2 cellular contexts compared by ENCODE assay signal in genomic region chr5:132259061-132259851, GRCh38.
A peak's percentile ranks its signal among the peaks of the same experiment; 100 is the strongest.
TF ChIP-seq lines count a peak whose summit lies in the region.

No MANE protein-coding gene starts in this region.

TF ChIP-seq in HEK293, 187 proteins besides CTCF, POLR2A, EP300 and RAD21:
- TF ChIP-seq SCRT2 (tag by site-specific recombination; IDR thresholded peaks at IDR 0.05) (peak; percentile 45; the same call in 1 of the 2 replicates), AEBP2 (tag by site-specific recombination; IDR thresholded peaks at IDR 0.05; ENCODE audit: borderline replicate concordance) (no peak), PBX3 (CRISPR knock-in tag; IDR thresholded peaks at IDR 0.05) (no peak), BCL6B (tag by site-specific recombination; IDR thresholded peaks at IDR 0.05) (no peak), ZNF426 (tag by site-specific recombination; IDR thresholded peaks at IDR 0.05) (no peak), ZFHX2 (tag by site-specific recombination; conservative IDR thresholded peaks at IDR 0.05) (peak; percentile 75), ZFP37 (tag by site-specific recombination; IDR thresholded peaks at IDR 0.05) (no peak), ZNF391 (tag by site-specific recombination; IDR thresholded peaks at IDR 0.05; ENCODE audit: borderline replicate concordance, low read depth) (no peak), ZBTB8A (tag by site-specific recombination; IDR thresholded peaks at IDR 0.05) (peak; percentile 41; the same call in 1 of the 2 replicates), ZBTB1 (tag by site-specific recombination; IDR thresholded peaks at IDR 0.05) (no peak), ZNF664 (tag by site-specific recombination; IDR thresholded peaks at IDR 0.05) (no peak), ZBTB7A (tag by site-specific recombination; IDR thresholded peaks at IDR 0.05; ENCODE audit: low read depth) (no peak), ZNF621 (tag by site-specific recombination; IDR thresholded peaks at IDR 0.05) (no peak), EGR2 (tag by site-specific recombination; IDR thresholded peaks at IDR 0.05; ENCODE audit: low read depth) (peak; percentile 75), ZNF488 (tag by site-specific recombination; IDR thresholded peaks at IDR 0.05) (no peak), ZIC2 (tag by site-specific recombination; IDR thresholded peaks at IDR 0.05) (peak; percentile 89)
- TF ChIP-seq, protein P1, sequence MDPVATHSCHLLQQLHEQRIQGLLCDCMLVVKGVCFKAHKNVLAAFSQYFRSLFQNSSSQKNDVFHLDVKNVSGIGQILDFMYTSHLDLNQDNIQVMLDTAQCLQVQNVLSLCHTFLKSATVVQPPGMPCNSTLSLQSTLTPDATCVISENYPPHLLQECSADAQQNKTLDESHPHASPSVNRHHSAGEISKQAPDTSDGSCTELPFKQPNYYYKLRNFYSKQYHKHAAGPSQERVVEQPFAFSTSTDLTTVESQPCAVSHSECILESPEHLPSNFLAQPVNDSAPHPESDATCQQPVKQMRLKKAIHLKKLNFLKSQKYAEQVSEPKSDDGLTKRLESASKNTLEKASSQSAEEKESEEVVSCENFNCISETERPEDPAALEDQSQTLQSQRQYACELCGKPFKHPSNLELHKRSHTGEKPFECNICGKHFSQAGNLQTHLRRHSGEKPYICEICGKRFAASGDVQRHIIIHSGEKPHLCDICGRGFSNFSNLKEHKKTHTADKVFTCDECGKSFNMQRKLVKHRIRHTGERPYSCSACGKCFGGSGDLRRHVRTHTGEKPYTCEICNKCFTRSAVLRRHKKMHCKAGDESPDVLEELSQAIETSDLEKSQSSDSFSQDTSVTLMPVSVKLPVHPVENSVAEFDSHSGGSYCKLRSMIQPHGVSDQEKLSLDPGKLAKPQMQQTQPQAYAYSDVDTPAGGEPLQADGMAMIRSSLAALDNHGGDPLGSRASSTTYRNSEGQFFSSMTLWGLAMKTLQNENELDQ (tag by site-specific recombination; IDR thresholded peaks at IDR 0.05; ENCODE audit: low read depth) = no peak
- TF ChIP-seq, protein P2, sequence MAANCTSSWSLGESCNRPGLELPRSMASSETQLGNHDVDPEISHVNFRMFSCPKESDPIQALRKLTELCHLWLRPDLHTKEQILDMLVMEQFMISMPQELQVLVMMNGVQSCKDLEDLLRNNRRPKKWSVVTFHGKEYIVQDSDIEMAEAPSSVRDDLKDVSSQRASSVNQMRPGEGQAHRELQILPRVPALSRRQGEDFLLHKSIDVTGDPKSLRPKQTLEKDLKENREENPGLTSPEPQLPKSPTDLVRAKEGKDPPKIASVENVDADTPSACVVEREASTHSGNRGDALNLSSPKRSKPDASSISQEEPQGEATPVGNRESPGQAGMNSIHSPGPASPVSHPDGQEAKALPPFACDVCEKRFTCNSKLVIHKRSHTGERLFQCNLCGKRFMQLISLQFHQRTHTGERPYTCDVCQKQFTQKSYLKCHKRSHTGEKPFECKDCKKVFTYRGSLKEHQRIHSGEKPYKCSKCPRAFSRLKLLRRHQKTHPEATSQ (tag by site-specific recombination; IDR thresholded peaks at IDR 0.05) = no peak
TF ChIP-seq in HEK293: peak in this region for 5.

TF ChIP-seq in GM12878, 131 proteins besides CTCF, POLR2A, EP300 and RAD21:
- TF ChIP-seq, protein P3, sequence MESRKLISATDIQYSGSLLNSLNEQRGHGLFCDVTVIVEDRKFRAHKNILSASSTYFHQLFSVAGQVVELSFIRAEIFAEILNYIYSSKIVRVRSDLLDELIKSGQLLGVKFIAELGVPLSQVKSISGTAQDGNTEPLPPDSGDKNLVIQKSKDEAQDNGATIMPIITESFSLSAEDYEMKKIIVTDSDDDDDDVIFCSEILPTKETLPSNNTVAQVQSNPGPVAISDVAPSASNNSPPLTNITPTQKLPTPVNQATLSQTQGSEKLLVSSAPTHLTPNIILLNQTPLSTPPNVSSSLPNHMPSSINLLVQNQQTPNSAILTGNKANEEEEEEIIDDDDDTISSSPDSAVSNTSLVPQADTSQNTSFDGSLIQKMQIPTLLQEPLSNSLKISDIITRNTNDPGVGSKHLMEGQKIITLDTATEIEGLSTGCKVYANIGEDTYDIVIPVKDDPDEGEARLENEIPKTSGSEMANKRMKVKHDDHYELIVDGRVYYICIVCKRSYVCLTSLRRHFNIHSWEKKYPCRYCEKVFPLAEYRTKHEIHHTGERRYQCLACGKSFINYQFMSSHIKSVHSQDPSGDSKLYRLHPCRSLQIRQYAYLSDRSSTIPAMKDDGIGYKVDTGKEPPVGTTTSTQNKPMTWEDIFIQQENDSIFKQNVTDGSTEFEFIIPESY (IDR thresholded peaks at IDR 0.05) = peak; percentile 63; the same call in 1 of the 2 replicates
- TF ChIP-seq ASH2L (IDR thresholded peaks at IDR 0.05; ENCODE audit: borderline replicate concordance, low read depth) = no peak
